ENCODE assay signal across 9 cellular contexts in genomic region chr16:22813946-22814325, GRCh38. TPM values are rescaled to one million over a fixed set of nuclear protein-coding genes. Genes with fewer than 3 reads are reported as not detected.
A peak's percentile ranks its signal among the peaks of the same experiment; 100 is the strongest.
DNase-seq lines count a peak whose midpoint lies in the region; ATAC-seq and TF ChIP-seq lines count a peak whose summit lies in the region.
"Had no signal": no experiment of that assay in that cellular context is flagged by ENCODE, and none has a peak within 500 bp of the region (broad histone marks: within the 10 kb centered on the region; RNA-seq: fewer than 3 reads in every experiment).

TSS of gene HS3ST2 (plus strand) at chr16:22814162. CDS start at chr16:22814611, 449 bp downstream.

- intact Hi-C loops in right cardiac atrium (cut with DNase I): no loop called here

- ATAC-seq in SK-N-SH treated with all-trans-retinoic acid at 6 μM for 48 hours (peak; percentile 84), right cardiac atrium (peak; percentile 81 to 86), T-helper 17 cell (no peak)

- CTCF ChIA-PET in HEK293T (lab: Yijun Ruan, JAX): no interaction called here

- H3K9me3 ChIP-seq in right cardiac atrium (ENCODE audit: control insufficient read depth, low read length): no peaks in the 10 kb centered on the region
- no peaks in the 10 kb centered on the region for H3K9me3 ChIP-seq in T-helper 17 cell (ENCODE audit: control insufficient read depth, low read length, poor library complexity, severe bottlenecking)

- H3K36me3 Mint-ChIP-seq in T-helper 17 cell (ENCODE audit: low read depth): no peaks in the 10 kb centered on the region
- H3K36me3 Mint-ChIP-seq: activated naive CD4-positive, alpha-beta T cell treated with anti-CD3 and anti-CD28 coated beads, Interleukin-2, amount 50 U/mL, for 24 hours had no signal

- H3K27ac ChIP-seq in right cardiac atrium (ENCODE audit: low read length): no peak within 1 kb of the TSS

- no peaks in the 10 kb centered on the region for H3K27me3 ChIP-seq in right cardiac atrium (ENCODE audit: control insufficient read depth, insufficient read depth)

- POLR2A ChIA-PET in HEK293T (lab: Yijun Ruan, JAX): no interaction called here

- no peak within 1 kb of the TSS for H3K27ac Mint-ChIP-seq in T-helper 17 cell
- H3K27ac Mint-ChIP-seq: activated naive CD4-positive, alpha-beta T cell treated with anti-CD3 and anti-CD28 coated beads, Interleukin-2, amount 50 U/mL, for 24 hours had no signal

- peaks cover 40% of the 10 kb centered on the region for H3K27me3 Mint-ChIP-seq in T-helper 17 cell

- peak; percentile 56 for DNase-seq in HEK293T (ENCODE audit: extremely low spot score)
- peak; percentile 44 to 82 (median 72) for DNase-seq in right cardiac atrium
- no peak for DNase-seq in skeletal muscle cell (ENCODE audit: low read depth)
- DNase-seq in H4 (ENCODE audit: low spot score): no peak
- DNase-seq in T-helper 17 cell: no peak
- no peak for DNase-seq in central memory CD4-positive, alpha-beta T cell
- no peak for DNase-seq in effector CD8-positive, alpha-beta T cell (lab: John Stamatoyannopoulos, UW)

- H3K4me3 ChIP-seq in right cardiac atrium (ENCODE audit: low read length): peak within 1 kb of the TSS; percentile 15
- H3K4me3 ChIP-seq in skeletal muscle cell (ENCODE audit: low read depth, low read length): peak within 1 kb of the TSS; percentile 34

- under 1% methylated on average over 49 of the region's 49 CpGs for WGBS in right cardiac atrium

- no peak within 1 kb of the TSS for H3K4me3 Mint-ChIP-seq in T-helper 17 cell
- H3K4me3 Mint-ChIP-seq: activated naive CD4-positive, alpha-beta T cell treated with anti-CD3 and anti-CD28 coated beads, Interleukin-2, amount 50 U/mL, for 24 hours had no signal

- H3K4me1 ChIP-seq in right cardiac atrium (ENCODE audit: control insufficient read depth, insufficient read depth, low read length): peaks cover 3% of the 10 kb centered on the region

- H3K4me1 Mint-ChIP-seq in T-helper 17 cell: no peaks in the 10 kb centered on the region
- H3K4me1 Mint-ChIP-seq: activated naive CD4-positive, alpha-beta T cell treated with anti-CD3 and anti-CD28 coated beads, Interleukin-2, amount 50 U/mL, for 24 hours had no signal

TF ChIP-seq in HEK293T, 16 proteins besides CTCF, POLR2A, EP300 and RAD21:
- no peak for TF ChIP-seq ELF4 (IDR thresholded peaks at IDR 0.05)
- TF ChIP-seq BHLHE40 (IDR thresholded peaks at IDR 0.05; ENCODE audit: borderline replicate concordance): no peak

TF ChIP-seq in SK-N-SH treated with all-trans-retinoic acid at 6 μM for 48 hours, 23 proteins besides CTCF, POLR2A, EP300 and RAD21:
- TF ChIP-seq ZFP3 (CRISPR knock-in tag; IDR thresholded peaks at IDR 0.05): no peak
- TF ChIP-seq TOX (CRISPR knock-in tag; IDR thresholded peaks at IDR 0.05; ENCODE audit: borderline replicate concordance): no peak
- TF ChIP-seq PATZ1 (CRISPR knock-in tag; IDR thresholded peaks at IDR 0.05; ENCODE audit: borderline replicate concordance): no peak
- no peak for TF ChIP-seq ISL1 (CRISPR knock-in tag; IDR thresholded peaks at IDR 0.05)

RNA-seq across cellular contexts. Expression of gene HS3ST2, which starts in this region (rescaled TPM):
- total RNA-seq in right cardiac atrium (1 to 10 TPM in 1 of 4 donors, under 1 TPM in 3; 0.24 to 2.5 (median 0.82) TPM), T-helper 17 cell (not detected)
- polyA plus RNA-seq in right cardiac atrium: 0.70 TPM
- total RNA-seq in H4 (2014; rRNA removed; shearing (Covaris generic)): 0.15 TPM in 1 of 2 replicates, not detected in the other

Comparison
In these comparisons a context has a peak if more than half of its experiments do, and no peak if none do; other contexts are left out.
1. DNase-seq: peak in HEK293T (single experiment) and right cardiac atrium (3 of 3); none in skeletal muscle cell (single experiment), H4 (single experiment), T-helper 17 cell (0 of 3), central memory CD4-positive, alpha-beta T cell (single experiment) and effector CD8-positive, alpha-beta T cell (single experiment).